28 cellular contexts compared by ENCODE assay signal in genomic region chr3:162236949-162237348, GRCh38.
"Had no signal": no experiment of that assay in that cellular context is flagged by ENCODE, and none has a peak within 500 bp of the region (broad histone marks: within the 10 kb centered on the region; RNA-seq: fewer than 3 reads in every experiment).

No MANE protein-coding gene starts in this region.

- H3K4me1 ChIP-seq: esophagus muscularis mucosa, foreskin keratinocyte, heart right ventricle, left lung, neural progenitor cell, prostate gland, spleen, testis had no signal

- H3K27me3 ChIP-seq: esophagus muscularis mucosa, foreskin keratinocyte, heart right ventricle, left lung, neural progenitor cell, sigmoid colon, spleen, testis, tibial artery had no signal

- H3K36me3 ChIP-seq: esophagus muscularis mucosa, heart right ventricle, left lung, neural progenitor cell, prostate gland, sigmoid colon, spleen, tibial artery had no signal

- H3K27ac Mint-ChIP-seq: mesothelial cell of epicardium; naive thymus-derived CD4-positive, alpha-beta T cell; nephron; neural progenitor cell; stimulated activated memory B cell treated with anti-CD40 and anti-IgM and Interleukin-4, amounts not matched to agents 10 μg/mL and 1 μg/mL and 100 μg/mL, for 72 hours; type B pancreatic cell had no signal

- H3K27ac ChIP-seq: coronary artery, esophagus muscularis mucosa, foreskin keratinocyte, heart right ventricle, left lung, neural progenitor cell, prostate gland, sigmoid colon, skin epidermis, spleen, testis, tibial artery had no signal

- H3K4me3 Mint-ChIP-seq: mesothelial cell of epicardium; naive thymus-derived CD4-positive, alpha-beta T cell; nephron; neural progenitor cell; stimulated activated memory B cell treated with anti-CD40 and anti-IgM and Interleukin-4, amounts not matched to agents 10 μg/mL and 1 μg/mL and 100 μg/mL, for 72 hours; type B pancreatic cell had no signal

- H3K36me3 Mint-ChIP-seq: mesothelial cell of epicardium; naive thymus-derived CD4-positive, alpha-beta T cell; neural progenitor cell; stimulated activated memory B cell treated with anti-CD40 and anti-IgM and Interleukin-4, amounts not matched to agents 10 μg/mL and 1 μg/mL and 100 μg/mL, for 72 hours; type B pancreatic cell had no signal

- ATAC-seq: foreskin keratinocyte; heart right ventricle; left cardiac atrium; left lung; mucosa of descending colon; naive thymus-derived CD4-positive, alpha-beta T cell; right cardiac atrium; stimulated activated memory B cell treated with anti-CD40 and anti-IgM and Interleukin-4, amounts not matched to agents 10 μg/mL and 1 μg/mL and 100 μg/mL, for 72 hours; stimulated activated naive CD8-positive, alpha-beta T cell treated with anti-CD3 and anti-CD28 coated beads, Interleukin-15, Interleukin-2, amounts not matched to agents 100 U/mL and 50 U/mL, for 24 hours had no signal

- H2AFZ ChIP-seq: neural progenitor cell had no signal

- H3K4me1 Mint-ChIP-seq: naive thymus-derived CD4-positive, alpha-beta T cell; nephron; neural progenitor cell; stimulated activated memory B cell treated with anti-CD40 and anti-IgM and Interleukin-4, amounts not matched to agents 10 μg/mL and 1 μg/mL and 100 μg/mL, for 72 hours had no signal

- DNase-seq: dermis blood vessel endothelial cell; effector memory CD4-positive, alpha-beta T cell; foreskin keratinocyte; glutamatergic neuron; heart right ventricle; hippocampal formation; left cardiac atrium; left lung; mesenchymal stem cell; mucosa of descending colon; naive thymus-derived CD4-positive, alpha-beta T cell; right cardiac atrium; sigmoid colon; spleen; stimulated activated CD4-positive, alpha-beta T cell treated with anti-CD3 and anti-CD28 coated beads, Interleukin-4, amount 100 ng/mL, for 4 hours; stimulated activated naive CD8-positive, alpha-beta T cell treated with anti-CD3 and anti-CD28 coated beads, Interleukin-15, Interleukin-2, amounts not matched to agents 100 U/mL and 50 U/mL, for 24 hours; substantia nigra; testis; tibial artery had no signal

- H3K4me2 ChIP-seq: neural progenitor cell had no signal

- H3K9me3 Mint-ChIP-seq: mesothelial cell of epicardium; nephron; neural progenitor cell; stimulated activated memory B cell treated with anti-CD40 and anti-IgM and Interleukin-4, amounts not matched to agents 10 μg/mL and 1 μg/mL and 100 μg/mL, for 72 hours; type B pancreatic cell had no signal

- H3K9me3 ChIP-seq: esophagus muscularis mucosa, heart right ventricle, mucosa of descending colon, prostate gland, sigmoid colon, spleen, testis, tibial artery had no signal

- H3K27me3 Mint-ChIP-seq: naive thymus-derived CD4-positive, alpha-beta T cell; stimulated activated memory B cell treated with anti-CD40 and anti-IgM and Interleukin-4, amounts not matched to agents 10 μg/mL and 1 μg/mL and 100 μg/mL, for 72 hours; type B pancreatic cell had no signal

- H3K4me3 ChIP-seq: coronary artery, esophagus muscularis mucosa, heart right ventricle, left lung, mucosa of descending colon, neural progenitor cell, prostate gland, sigmoid colon, skin epidermis, spleen, testis, tibial artery had no signal
